ENCODE assay signal across 17 cellular contexts in the genomic region with DNA sequence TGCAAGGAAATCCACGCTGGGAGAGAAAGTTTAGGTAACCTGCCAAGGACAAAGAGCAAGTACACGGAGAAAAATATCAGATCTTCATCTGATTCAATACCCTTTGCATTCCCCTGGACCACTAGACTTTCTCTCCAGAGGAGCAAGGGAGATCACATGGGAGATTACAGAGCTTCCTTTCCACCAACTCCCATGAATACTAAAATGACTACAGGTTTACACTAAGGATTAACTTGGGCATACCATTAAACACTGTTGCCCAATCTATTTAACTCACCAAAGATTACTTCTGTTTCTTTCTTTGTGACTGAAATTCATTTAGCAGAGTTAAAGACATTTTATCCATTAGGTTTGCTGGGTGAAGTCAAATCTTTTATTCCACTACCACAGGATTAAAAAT.
DNase-seq lines count a peak whose midpoint lies in the region; ATAC-seq, FAIRE-seq and TF ChIP-seq lines count a peak whose summit lies in the region.
"Had no signal": no experiment of that assay in that cellular context is flagged by ENCODE, and none has a peak within 500 bp of the region (broad histone marks: within the 10 kb centered on the region; RNA-seq: fewer than 3 reads in every experiment).

No MANE protein-coding gene starts in this region.

- BruUV-seq in HepG2 (replicated peaks; lab: Mats Ljungman, UMichigan) (no TSS peak), IMR-90 (replicated peaks; lab: Mats Ljungman, UMichigan) (no TSS peak)

- H3K27me3 ChIP-seq in HepG2 (ENCODE audit: control insufficient read depth in 1 of 2, insufficient read depth in 2 of 2, low read length in 2 of 2) (no peaks in the 10 kb centered on the region), right lobe of liver (no peaks in the 10 kb centered on the region), IMR-90 (ENCODE audit: control insufficient read depth, insufficient read depth, low read length) (no peaks in the 10 kb centered on the region), endodermal cell (ENCODE audit: control insufficient read depth, insufficient read depth, low read length, poor library complexity, severe bottlenecking) (no peaks in the 10 kb centered on the region), mesenchymal stem cell (ENCODE audit: control insufficient read depth in 1 of 2, insufficient read depth in 1 of 2, low read length in 2 of 2) (no peaks in the 10 kb centered on the region)
- H3K27me3 ChIP-seq: BE2C had no signal

- H3K4me1 ChIP-seq in HepG2 (ENCODE audit: insufficient read depth, low read length) (no peaks in the 10 kb centered on the region), right lobe of liver (no peaks in the 10 kb centered on the region), IMR-90 (ENCODE audit: control insufficient read depth, insufficient read depth, low read length) (peaks cover 4% of the 10 kb centered on the region), endodermal cell (ENCODE audit: control insufficient read depth, insufficient read depth, low read length) (no peaks in the 10 kb centered on the region), mesenchymal stem cell (ENCODE audit: control insufficient read depth, insufficient read depth, low read depth, low read length) (no peaks in the 10 kb centered on the region)
- H3K4me1 ChIP-seq: BE2C had no signal

- TF ChIP-seq POLR2A in HepG2 (IDR thresholded peaks at IDR 0.05; ENCODE audit: insufficient read depth in 1 of 2, low read depth in 2 of 2, low read length in 2 of 2): no peak
- TF ChIP-seq POLR2A in right lobe of liver (IDR thresholded peaks at IDR 0.05): no peak
- no peak for TF ChIP-seq POLR2A in IMR-90 (IDR thresholded peaks at IDR 0.05; ENCODE audit: low read depth, low read length)

- H3K9me3 Mint-ChIP-seq in endodermal cell: no peaks in the 10 kb centered on the region
- H3K9me3 Mint-ChIP-seq: CD4-positive, CD25-positive, alpha-beta regulatory T cell; CD8-positive, alpha-beta memory T cell had no signal

- CTCF ChIA-PET in HepG2 (lab: Yijun Ruan, JAX; ENCODE audit: low intra/inter-chr PET ratio, low total read pairs): no interaction called here
- CTCF ChIA-PET in IMR-90 (lab: Yijun Ruan, JAX): no interaction called here
- CTCF ChIA-PET in GM10248 (lab: Yijun Ruan, JAX): interaction anchor here (1.2 to 2.0 kb wide), 3 partner anchors 15 to 34 kb away, joined by 4 to 8 read pairs (median 4); no protein-coding TSS in a partner anchor

- H3K79me2 ChIP-seq in HepG2 (ENCODE audit: insufficient read depth, low read length): no peaks in the 10 kb centered on the region

- H2BK12ac ChIP-seq in mesenchymal stem cell (ENCODE audit: low read length in 2 of 2): no peak overlapping the region

- TF ChIP-seq RAD21 in HepG2 (CRISPR knock-in tag; IDR thresholded peaks at IDR 0.05) (no peak), IMR-90 (IDR thresholded peaks at IDR 0.05; ENCODE audit: low read length) (no peak)

- H2AK5ac ChIP-seq in IMR-90 (ENCODE audit: low read depth, low read length): no peak overlapping the region
- H2AK5ac ChIP-seq in mesenchymal stem cell (ENCODE audit: low read length, severe bottlenecking): no peak overlapping the region

- no peak overlapping the region for H2AK9ac ChIP-seq in IMR-90 (replicated peaks; ENCODE audit: low read depth, low read length, poor library complexity)

- H3K23ac ChIP-seq in IMR-90 (ENCODE audit: low read depth, low read length) (no peak overlapping the region), mesenchymal stem cell (ENCODE audit: low read length in 2 of 2) (no peak overlapping the region)

- H3K4me3 Mint-ChIP-seq in endodermal cell: no peak overlapping the region
- H3K4me3 Mint-ChIP-seq: CD4-positive, CD25-positive, alpha-beta regulatory T cell; CD8-positive, alpha-beta memory T cell had no signal

- no peaks in the 10 kb centered on the region for H3K27me3 Mint-ChIP-seq in endodermal cell (ENCODE audit: insufficient read depth)
- H3K27me3 Mint-ChIP-seq: CD4-positive, CD25-positive, alpha-beta regulatory T cell; CD8-positive, alpha-beta memory T cell had no signal

- H3K56ac ChIP-seq in IMR-90 (ENCODE audit: extremely low read depth, insufficient read depth, low read length): no peak overlapping the region

- H3K4ac ChIP-seq in IMR-90 (ENCODE audit: low read depth, low read length) (no peak overlapping the region), mesenchymal stem cell (ENCODE audit: low read depth in 1 of 2, low read length in 2 of 2) (no peak overlapping the region)

- H3K9ac ChIP-seq in HepG2 (ENCODE audit: insufficient read depth, low read depth, low read length): no peak overlapping the region
- no peak overlapping the region for H3K9ac ChIP-seq in IMR-90 (ENCODE audit: low read depth, low read length)
- no peak overlapping the region for H3K9ac ChIP-seq in endodermal cell (ENCODE audit: extremely low read depth, low read length, poor library complexity, severe bottlenecking)
- H3K9ac ChIP-seq in mesenchymal stem cell (ENCODE audit: low read length): no peak overlapping the region
- H3K9ac ChIP-seq: KMS-11 had no signal

- dilution Hi-C loops in IMR-90 (cut with HindIII; ENCODE audit: low sequenced_read_pairs, unreplicated experiment): no loop called here

- ATAC-seq in HepG2 (no peak), right lobe of liver (no peak), IMR-90 (ENCODE audit: low read depth) (peak; percentile 60), GM21390 (IDR thresholded peaks at IDR 0.05; ENCODE audit: unreplicated experiment) (no peak)

- no peak overlapping the region for H2BK20ac ChIP-seq in IMR-90 (ENCODE audit: low read depth, low read length)

- H3K79me1 ChIP-seq in IMR-90 (ENCODE audit: low read depth in 1 of 2, low read length in 2 of 2) (peaks cover 9 to 30% of the 10 kb centered on the region in 2 experiments), mesenchymal stem cell (replicated peaks; ENCODE audit: low read length, poor library complexity, severe bottlenecking) (peaks cover 17% of the 10 kb centered on the region)

- H3K9me1 ChIP-seq in IMR-90 (ENCODE audit: insufficient read depth, low read length): peaks cover 4% of the 10 kb centered on the region; the same call in 1 of the 2 replicates

- H4K20me1 ChIP-seq in HepG2 (ENCODE audit: insufficient read depth, low read length) (no peaks in the 10 kb centered on the region), IMR-90 (ENCODE audit: insufficient read depth, low read length) (no peaks in the 10 kb centered on the region)

- peak overlapping the region; percentile 46 for H3K27ac Mint-ChIP-seq in endodermal cell
- H3K27ac Mint-ChIP-seq: CD4-positive, CD25-positive, alpha-beta regulatory T cell had no signal

- no peak overlapping the region for H3K18ac ChIP-seq in IMR-90 (ENCODE audit: low read depth, low read length)
- no peak overlapping the region for H3K18ac ChIP-seq in mesenchymal stem cell (ENCODE audit: low read depth in 1 of 2, low read length in 2 of 2)

- peak; percentile 2 for DNase-seq in HepG2 (ENCODE audit: low spot score)
- no peak for DNase-seq in right lobe of liver
- DNase-seq in IMR-90: peak; percentile 7
- DNase-seq in endodermal cell: no peak
- peak; percentile 28 for DNase-seq in mesenchymal stem cell
- no peak for DNase-seq in kidney glomerular epithelial cell (lab: John Stamatoyannopoulos, UW)
- DNase-seq in GM10248 (ENCODE audit: extremely low spot score): no peak
- DNase-seq: ACHN; BE2C; C1 segment of cervical spinal cord; CD4-positive, CD25-positive, alpha-beta regulatory T cell; CD8-positive, alpha-beta memory T cell; COR-L47; H7 had no signal

- H2AFZ ChIP-seq in HepG2 (ENCODE audit: low read length): no peak overlapping the region
- H2AFZ ChIP-seq in IMR-90 (replicated peaks; ENCODE audit: low read length, poor library complexity): no peak overlapping the region
- H2AFZ ChIP-seq in mesenchymal stem cell (ENCODE audit: low read depth, low read length): no peak overlapping the region

- no peak overlapping the region for H4K8ac ChIP-seq in IMR-90 (ENCODE audit: low read depth in 2 of 2, low read length in 2 of 2)
- H4K8ac ChIP-seq in mesenchymal stem cell (ENCODE audit: low read length): no peak overlapping the region

- intact Hi-C loops in HepG2 (cut with micrococcal nuclease; ENCODE audit: unreplicated experiment): no loop called here
- intact Hi-C loops in right lobe of liver (cut with DNase I): no loop called here
- intact Hi-C loops in IMR-90 (cut with micrococcal nuclease): no loop called here

- H3K27ac ChIP-seq in HepG2 (ENCODE audit: extremely low read length, insufficient read depth, low read length): no peak overlapping the region
- no peak overlapping the region for H3K27ac ChIP-seq in right lobe of liver
- no peak overlapping the region for H3K27ac ChIP-seq in IMR-90 (ENCODE audit: insufficient read depth, low read length)
- H3K27ac ChIP-seq in endodermal cell (ENCODE audit: low read depth, low read length): no peak overlapping the region
- H3K27ac ChIP-seq in mesenchymal stem cell (ENCODE audit: low read length, poor library complexity, severe bottlenecking): no peak overlapping the region
- H3K27ac ChIP-seq: KMS-11 had no signal

- peaks cover 9% of the 10 kb centered on the region for H3K4me1 Mint-ChIP-seq in endodermal cell

- TF ChIP-seq CTCF in HepG2 (CRISPR knock-in tag; IDR thresholded peaks at IDR 0.05): no peak
- no peak for TF ChIP-seq CTCF in right lobe of liver (IDR thresholded peaks at IDR 0.05)
- no peak for TF ChIP-seq CTCF in IMR-90 (conservative IDR thresholded peaks at IDR 0.05; ENCODE audit: low read depth, low read length)
- TF ChIP-seq CTCF in endodermal cell (conservative IDR thresholded peaks at IDR 0.05): no peak
- TF ChIP-seq CTCF in GM10248 (IDR thresholded peaks at IDR 0.05; ENCODE audit: control extremely low read depth, extremely low read depth, low read depth, missing control alignments): no peak

- H2BK120ac ChIP-seq in IMR-90 (ENCODE audit: low read depth, low read length): no peak overlapping the region
- H2BK120ac ChIP-seq in mesenchymal stem cell (ENCODE audit: low read depth, low read length): no peak overlapping the region

- TF ChIP-seq EP300 in HepG2 (IDR thresholded peaks at IDR 0.05; ENCODE audit: low read depth in 2 of 2, low read length in 2 of 2) (no peak), HepG2 (CRISPR knock-in tag; IDR thresholded peaks at IDR 0.05; ENCODE audit: borderline replicate concordance) (no peak)

- in situ Hi-C loops in HepG2 (cut with HindIII; ENCODE audit: extremely low pct_ligation_motif_present, low pct_unique_long_range_greater_than_20kb) (no loop called here), IMR-90 (cut with MboI; ENCODE audit: low sequenced_read_pairs) (no loop called here)

- H2BK15ac ChIP-seq in IMR-90 (ENCODE audit: low read depth, low read length) (no peak overlapping the region), mesenchymal stem cell (ENCODE audit: low read depth, poor library complexity, severe bottlenecking) (no peak overlapping the region)

- H3K4me3 ChIP-seq in HepG2 (replicated peaks in 1 of 3; ENCODE audit: insufficient read depth in 1 of 3, low read depth in 2 of 3, low read length in 3 of 3): no peak overlapping the region
- H3K4me3 ChIP-seq in right lobe of liver: no peak overlapping the region
- H3K4me3 ChIP-seq in IMR-90 (ENCODE audit: insufficient read depth, low read depth, low read length): no peak overlapping the region
- no peak overlapping the region for H3K4me3 ChIP-seq in endodermal cell (ENCODE audit: low read length)
- no peak overlapping the region for H3K4me3 ChIP-seq in mesenchymal stem cell (ENCODE audit: insufficient read depth in 1 of 2, low read depth in 1 of 2, low read length in 2 of 2)

- POLR2A ChIA-PET in HepG2 (lab: Yijun Ruan, JAX) (no interaction called here), IMR-90 (lab: Charles Lee; ENCODE audit: unreplicated experiment) (no interaction called here), GM10248 (lab: Yijun Ruan, JAX) (no interaction called here)

- peaks cover 6 to 33% of the 10 kb centered on the region in 2 experiments for H3K36me3 ChIP-seq in HepG2 (replicated peaks in 1 of 2; ENCODE audit: control insufficient read depth in 1 of 2, insufficient read depth in 2 of 2, low read length in 2 of 2)
- H3K36me3 ChIP-seq in right lobe of liver: peaks cover 0 to 7% (median 2%) of the 10 kb centered on the region in 4 donors
- H3K36me3 ChIP-seq in IMR-90 (ENCODE audit: control insufficient read depth, insufficient read depth, low read length): peaks cover 18% of the 10 kb centered on the region
- H3K36me3 ChIP-seq in endodermal cell (ENCODE audit: control insufficient read depth, insufficient read depth, low read length): peaks cover 80% of the 10 kb centered on the region
- H3K36me3 ChIP-seq in mesenchymal stem cell (ENCODE audit: control insufficient read depth in 1 of 2, insufficient read depth in 2 of 2, low read depth in 1 of 2, low read length in 2 of 2): peaks cover 12 to 67% of the 10 kb centered on the region in 2 experiments

- H3K9me3 ChIP-seq in HepG2 (ENCODE audit: low read length) (no peaks in the 10 kb centered on the region), right lobe of liver (no peaks in the 10 kb centered on the region), IMR-90 (ENCODE audit: control insufficient read depth, insufficient read depth, low read length) (no peaks in the 10 kb centered on the region), endodermal cell (ENCODE audit: control insufficient read depth, low read length) (peaks cover 5% of the 10 kb centered on the region), mesenchymal stem cell (ENCODE audit: control insufficient read depth, low read length) (no peaks in the 10 kb centered on the region)
- H3K9me3 ChIP-seq: BE2C had no signal

- H2BK5ac ChIP-seq in IMR-90 (ENCODE audit: low read depth, low read length, poor library complexity, severe bottlenecking): no peak overlapping the region
- no peak overlapping the region for H2BK5ac ChIP-seq in mesenchymal stem cell (ENCODE audit: low read depth, low read length, poor library complexity, severe bottlenecking)

- H3K14ac ChIP-seq in IMR-90 (replicated peaks; ENCODE audit: low read depth, low read length) (no peak overlapping the region), mesenchymal stem cell (ENCODE audit: low read length in 2 of 2) (no peak overlapping the region)

- 90% methylated on average over 2 of the region's 2 CpGs for WGBS in HepG2 (ENCODE audit: low lambda C conversion rate)
- 78% methylated on average over 2 of the region's 2 CpGs for WGBS in right lobe of liver (ENCODE audit: insufficient coverage, low coverage, low lambda C conversion rate, missing lambda C conversion rate)
- no CpG with 5 or more reads among the region's 2 CpGs for whole genome bisulfite sequencing in IMR-90 (ENCODE audit: extremely low coverage in 2 of 2, insufficient read length in 1 of 2), 2 experiments
- WGBS in endodermal cell (ENCODE audit: insufficient coverage in 1 of 2, insufficient read length in 1 of 2), 2 experiments: 98 to 100% methylated on average over 2 of the region's 2 CpGs
- 100% methylated on average over 2 of the region's 2 CpGs for WGBS in mesenchymal stem cell

- H3K36me3 Mint-ChIP-seq in endodermal cell (ENCODE audit: low read depth): peaks cover 40% of the 10 kb centered on the region

- FAIRE-seq in HepG2 (lab: Jason Lieb, UNC): no peak
- FAIRE-seq: D721Med had no signal

- H3K4me2 ChIP-seq in HepG2 (ENCODE audit: low read depth, low read length) (no peak overlapping the region), IMR-90 (ENCODE audit: low read depth, low read length) (no peak overlapping the region), mesenchymal stem cell (ENCODE audit: low read length, poor library complexity, severe bottlenecking) (no peak overlapping the region)
- H3K4me2 ChIP-seq: KMS-11 had no signal

- H4K91ac ChIP-seq in IMR-90 (ENCODE audit: insufficient read depth, low read depth, low read length) (no peak overlapping the region), mesenchymal stem cell (ENCODE audit: low read length) (no peak overlapping the region)

- H4K5ac ChIP-seq in IMR-90 (ENCODE audit: low read depth, low read length): no peak overlapping the region

Comparison
In these comparisons a context has a peak if more than half of its experiments do, and no peak if none do; other contexts are left out.
1. DNase-seq: peak in HepG2 (single experiment), IMR-90 (single experiment) and mesenchymal stem cell (single experiment); none in right lobe of liver (0 of 3), endodermal cell (single experiment), kidney glomerular epithelial cell (single experiment) and GM10248 (single experiment).